ENCODE assay signal across 10 cellular contexts in genomic region chr16:85312642-85313540, GRCh38.
DNase-seq lines count a peak whose midpoint lies in the region; ATAC-seq and TF ChIP-seq lines count a peak whose summit lies in the region.
"Had no signal": no experiment of that assay in that cellular context is flagged by ENCODE, and none has a peak within 500 bp of the region (broad histone marks: within the 10 kb centered on the region; RNA-seq: fewer than 3 reads in every experiment).

No MANE protein-coding gene starts in this region.

- peak overlapping the region; percentile 41 for H3K4me2 ChIP-seq in DOHH2 (ENCODE audit: low read length)

- no peaks in the 10 kb centered on the region for H3K79me2 ChIP-seq in DOHH2 (ENCODE audit: control insufficient read depth, low read length)

- H3K4me1 ChIP-seq in DOHH2 (ENCODE audit: control insufficient read depth, low read length) (peaks cover 72% of the 10 kb centered on the region), psoas muscle (peaks cover 85% of the 10 kb centered on the region)

- H3F3A ChIP-seq in DOHH2 (ENCODE audit: control insufficient read depth, insufficient read depth) = peaks cover 21% of the 10 kb centered on the region

- no peaks in the 10 kb centered on the region for H3K9me3 ChIP-seq in DOHH2 (ENCODE audit: control insufficient read depth, insufficient read depth, low read length)
- no peaks in the 10 kb centered on the region for H3K9me3 ChIP-seq in psoas muscle

- peak in 1 of 4 donors; percentile 29 for ATAC-seq in psoas muscle
- ATAC-seq in HG03354 (IDR thresholded peaks at IDR 0.05; ENCODE audit: poor library complexity, severe bottlenecking, unreplicated experiment) = no peak
- ATAC-seq in GM18498 (IDR thresholded peaks at IDR 0.05; ENCODE audit: unreplicated experiment) = no peak

- H3K9me2 ChIP-seq in DOHH2 (replicated peaks; ENCODE audit: control insufficient read depth, low read length) = no peaks in the 10 kb centered on the region

- TF ChIP-seq CTCF in DOHH2 (IDR thresholded peaks at IDR 0.05; ENCODE audit: low read depth, low read length, poor library complexity, severe bottlenecking) (no peak), psoas muscle (IDR thresholded peaks at IDR 0.05) (no peak)

- no peaks in the 10 kb centered on the region for H4K20me1 ChIP-seq in DOHH2 (ENCODE audit: control insufficient read depth, insufficient read depth, low read depth, low read length)

- DNase-seq in NCI-H146 treated with DMSO at 0.1 percent for 48 hours (lab: John Stamatoyannopoulos, UW; ENCODE audit: unreplicated experiment) (peak; percentile 35), ecto neural progenitor cell (ENCODE audit: low spot score) (peak; percentile 70), psoas muscle (no peak), activated gamma-delta T cell treated with Interleukin-2 at 50 U/mL for 16 hours (no peak), NCI-H526 treated with DMSO at 0.1 percent for 48 hours (lab: John Stamatoyannopoulos, UW) (no peak)
- DNase-seq: activated T-cell treated with anti-CD3 and anti-CD28 coated beads, Interleukin-2, amount 50 U/mL, for 48 hours; NCI-H748 treated with DMSO at 0.1 percent for 48 hours had no signal

- 58 to 64% (median 62%) methylated on average over 23 of the region's 23 CpGs for WGBS in psoas muscle, 3 donors

- H3K4me3 ChIP-seq in DOHH2 (ENCODE audit: low read length) = no peak overlapping the region; the same call in 1 of the 2 replicates
- H3K4me3 ChIP-seq in psoas muscle = no peak overlapping the region

- H3K27me3 ChIP-seq in DOHH2 (ENCODE audit: control insufficient read depth, low read length) (no peaks in the 10 kb centered on the region), psoas muscle (ENCODE audit: insufficient read depth in 3 of 3, low read length in 2 of 3) (no peaks in the 10 kb centered on the region)

- intact Hi-C loops in psoas muscle (cut with DNase I) = no loop called here

- no peak overlapping the region for H3K27ac ChIP-seq in DOHH2 (ENCODE audit: low read depth, low read length)
- peak overlapping the region; percentile 80 for H3K27ac ChIP-seq in psoas muscle

- H3K36me3 ChIP-seq in DOHH2 (ENCODE audit: control insufficient read depth, low read length) (no peaks in the 10 kb centered on the region), psoas muscle (ENCODE audit: insufficient read depth in 1 of 2, low read depth in 1 of 2) (no peaks in the 10 kb centered on the region)

Comparison
In these comparisons a context has a peak if more than half of its experiments do, and no peak if none do; other contexts are left out.
1. DNase-seq: peak in NCI-H146 treated with DMSO at 0.1 percent for 48 hours (single experiment) and ecto neural progenitor cell (single experiment); none in psoas muscle (0 of 2), activated gamma-delta T cell treated with Interleukin-2 at 50 U/mL for 16 hours (single experiment) and NCI-H526 treated with DMSO at 0.1 percent for 48 hours (single experiment).